Comparison of ENCODE assay signal across 9 cellular contexts in genomic region chr16:89476379-89476778, GRCh38. TPM values are rescaled to one million over a fixed set of nuclear protein-coding genes. Genes with fewer than 3 reads are reported as not detected.
DNase-seq lines count a peak whose midpoint lies in the region; ATAC-seq and TF ChIP-seq lines count a peak whose summit lies in the region.
"Had no signal": no experiment of that assay in that cellular context is flagged by ENCODE, and none has a peak within 500 bp of the region (broad histone marks: within the 10 kb centered on the region; RNA-seq: fewer than 3 reads in every experiment).

No MANE protein-coding gene starts in this region.

- no peaks in the 10 kb centered on the region for H3K27me3 Mint-ChIP-seq in activated CD8-positive, alpha-beta memory T cell treated with anti-CD3 and anti-CD28 coated beads, Interleukin-2, amount 10 ng/mL, durations not matched to agents 7 days and 5 days
- no peaks in the 10 kb centered on the region for H3K27me3 Mint-ChIP-seq in endodermal cell (ENCODE audit: insufficient read depth)
- no peaks in the 10 kb centered on the region for H3K27me3 Mint-ChIP-seq in stimulated activated naive B cell treated with anti-CD40 and anti-IgM and Interleukin-4, amounts not matched to agents 10 μg/mL and 1 μg/mL and 100 μg/mL, for 72 hours

- 93 to 94% methylated on average over 3 to 5 of the region's 5 CpGs for WGBS in endodermal cell (ENCODE audit: insufficient coverage in 1 of 2, insufficient read length in 1 of 2), 2 experiments

- H3K4me3 ChIP-seq in HUES48 (ENCODE audit: low read depth, low read length) (no peak overlapping the region), endodermal cell (ENCODE audit: low read length) (no peak overlapping the region)

- CTCF ChIA-PET in activated CD8-positive, alpha-beta memory T cell treated with anti-CD3 and anti-CD28 coated beads, Interleukin-2, amount 10 ng/mL, durations not matched to agents 7 days and 5 days (lab: Charles Lee): interaction anchor here (0.7 to 0.9 kb wide), 2 partner anchors 16 to 101 kb away, joined by 3 to 4 read pairs; no protein-coding TSS in a partner anchor

- H3K9me3 ChIP-seq in HUES48 (ENCODE audit: control insufficient read depth, insufficient read depth, low read length): no peaks in the 10 kb centered on the region
- no peaks in the 10 kb centered on the region for H3K9me3 ChIP-seq in endodermal cell (ENCODE audit: control insufficient read depth, low read length)

- peak overlapping the region; percentile 10 for H3K27ac ChIP-seq in HUES48 (ENCODE audit: low read depth, low read length)
- H3K27ac ChIP-seq in endodermal cell (ENCODE audit: low read depth, low read length): no peak overlapping the region

- peak; percentile 17 for ATAC-seq in activated CD8-positive, alpha-beta memory T cell treated with anti-CD3 and anti-CD28 coated beads, Interleukin-2, amount 10 ng/mL, durations not matched to agents 7 days and 5 days
- ATAC-seq in stimulated activated naive B cell treated with anti-CD40 and anti-IgM and Interleukin-4, amounts not matched to agents 10 μg/mL and 1 μg/mL and 100 μg/mL, for 72 hours (replicated peaks): peak; percentile 2 to 9
- no peak for ATAC-seq in GM21576 (IDR thresholded peaks at IDR 0.05; ENCODE audit: unreplicated experiment)

- H3K9me3 Mint-ChIP-seq in activated CD8-positive, alpha-beta memory T cell treated with anti-CD3 and anti-CD28 coated beads, Interleukin-2, amount 10 ng/mL, durations not matched to agents 7 days and 5 days (ENCODE audit: low read depth): no peaks in the 10 kb centered on the region
- no peaks in the 10 kb centered on the region for H3K9me3 Mint-ChIP-seq in endodermal cell
- H3K9me3 Mint-ChIP-seq in stimulated activated naive B cell treated with anti-CD40 and anti-IgM and Interleukin-4, amounts not matched to agents 10 μg/mL and 1 μg/mL and 100 μg/mL, for 72 hours: no peaks in the 10 kb centered on the region

- H3K9ac ChIP-seq in HUES48 (ENCODE audit: low read depth, low read length): no peak overlapping the region
- H3K9ac ChIP-seq in endodermal cell (ENCODE audit: extremely low read depth, low read length, poor library complexity, severe bottlenecking): no peak overlapping the region

- H3K27me3 ChIP-seq in HUES48 (ENCODE audit: control insufficient read depth, insufficient read depth, low read length) (no peaks in the 10 kb centered on the region), endodermal cell (ENCODE audit: control insufficient read depth, insufficient read depth, low read length, poor library complexity, severe bottlenecking) (no peaks in the 10 kb centered on the region)

- no peak for DNase-seq in activated CD8-positive, alpha-beta memory T cell treated with anti-CD3 and anti-CD28 coated beads, Interleukin-2, amount 10 ng/mL, durations not matched to agents 7 days and 5 days
- DNase-seq in activated CD8-positive, alpha-beta memory T cell treated with anti-CD3 and anti-CD28 coated beads, Interleukin-2, amount 50 U/mL, for 4 hours: no peak
- DNase-seq in endodermal cell (no peak), DMS 273 treated with DMSO at 0.1 percent for 48 hours (lab: John Stamatoyannopoulos, UW) (no peak), SW 1271 (lab: John Stamatoyannopoulos, UW) (no peak)
- no peak for DNase-seq in stimulated activated naive B cell treated with anti-CD40 and anti-IgM and Interleukin-4, amounts not matched to agents 10 μg/mL and 1 μg/mL and 100 μg/mL, for 72 hours
- DNase-seq: erythroblast had no signal

- H3K4me1 ChIP-seq in HUES48 (ENCODE audit: control insufficient read depth, insufficient read depth, low read length) (peaks cover 22% of the 10 kb centered on the region), endodermal cell (ENCODE audit: control insufficient read depth, insufficient read depth, low read length) (peaks cover 20% of the 10 kb centered on the region)

- peak overlapping the region; percentile 2 for H3K27ac Mint-ChIP-seq in activated CD8-positive, alpha-beta memory T cell treated with anti-CD3 and anti-CD28 coated beads, Interleukin-2, amount 10 ng/mL, durations not matched to agents 7 days and 5 days
- peak overlapping the region; percentile 19 for H3K27ac Mint-ChIP-seq in endodermal cell
- peak overlapping the region; percentile 93 for H3K27ac Mint-ChIP-seq in stimulated activated naive B cell treated with anti-CD40 and anti-IgM and Interleukin-4, amounts not matched to agents 10 μg/mL and 1 μg/mL and 100 μg/mL, for 72 hours

- no peak overlapping the region for H3K4me3 Mint-ChIP-seq in activated CD8-positive, alpha-beta memory T cell treated with anti-CD3 and anti-CD28 coated beads, Interleukin-2, amount 10 ng/mL, durations not matched to agents 7 days and 5 days
- H3K4me3 Mint-ChIP-seq in endodermal cell: no peak overlapping the region
- peak overlapping the region; percentile 74 to 79 for H3K4me3 Mint-ChIP-seq in stimulated activated naive B cell treated with anti-CD40 and anti-IgM and Interleukin-4, amounts not matched to agents 10 μg/mL and 1 μg/mL and 100 μg/mL, for 72 hours

- H3K4me1 Mint-ChIP-seq in activated CD8-positive, alpha-beta memory T cell treated with anti-CD3 and anti-CD28 coated beads, Interleukin-2, amount 10 ng/mL, durations not matched to agents 7 days and 5 days: peaks cover 85% of the 10 kb centered on the region
- peaks cover 67% of the 10 kb centered on the region for H3K4me1 Mint-ChIP-seq in endodermal cell
- peaks cover 67 to 91% of the 10 kb centered on the region in 2 donors for H3K4me1 Mint-ChIP-seq in stimulated activated naive B cell treated with anti-CD40 and anti-IgM and Interleukin-4, amounts not matched to agents 10 μg/mL and 1 μg/mL and 100 μg/mL, for 72 hours

- no peak for TF ChIP-seq CTCF in endodermal cell (conservative IDR thresholded peaks at IDR 0.05)

- no peaks in the 10 kb centered on the region for H3K36me3 ChIP-seq in HUES48 (ENCODE audit: control insufficient read depth, insufficient read depth, low read length)
- H3K36me3 ChIP-seq in endodermal cell (ENCODE audit: control insufficient read depth, insufficient read depth, low read length): peaks cover 7% of the 10 kb centered on the region

- peaks cover 26% of the 10 kb centered on the region for H3K36me3 Mint-ChIP-seq in activated CD8-positive, alpha-beta memory T cell treated with anti-CD3 and anti-CD28 coated beads, Interleukin-2, amount 10 ng/mL, durations not matched to agents 7 days and 5 days
- H3K36me3 Mint-ChIP-seq in endodermal cell (ENCODE audit: low read depth): peaks cover 7% of the 10 kb centered on the region
- H3K36me3 Mint-ChIP-seq in stimulated activated naive B cell treated with anti-CD40 and anti-IgM and Interleukin-4, amounts not matched to agents 10 μg/mL and 1 μg/mL and 100 μg/mL, for 72 hours: peaks cover 22 to 47% of the 10 kb centered on the region in 2 donors

RNA-seq across cellular contexts. Expression of gene ANKRD11, which starts 14.0 kb away (rescaled TPM):
- total RNA-seq in activated CD8-positive, alpha-beta memory T cell treated with anti-CD3 and anti-CD28 coated beads, Interleukin-2, amount 10 ng/mL, durations not matched to agents 7 days and 5 days: 100 to 1,000 TPM; 184 to 235 TPM
- total RNA-seq in endodermal cell: 100 to 1,000 TPM; 118 to 159 TPM
- 99.5 TPM for polyA plus RNA-seq in endodermal cell (2013, experiment 1 of 2)
- 88.3 TPM for polyA plus RNA-seq in endodermal cell (2013, experiment 2 of 2)

RNA-seq across cellular contexts. Expression of gene SPG7, which starts 31.8 kb away (rescaled TPM):
- 100 to 1,000 TPM in 1 of 2 experiments, 10 to 100 TPM in 1; 92.1 to 110 TPM for total RNA-seq in activated CD8-positive, alpha-beta memory T cell treated with anti-CD3 and anti-CD28 coated beads, Interleukin-2, amount 10 ng/mL, durations not matched to agents 7 days and 5 days
- total RNA-seq in endodermal cell: 100 to 1,000 TPM; 153 to 156 TPM
- polyA plus RNA-seq in endodermal cell (2013, experiment 1 of 2): 85.2 TPM
- 78.0 TPM for polyA plus RNA-seq in endodermal cell (2013, experiment 2 of 2)

Comparison
In these comparisons a context has a peak if more than half of its experiments do, and no peak if none do; other contexts are left out.
1. H3K27ac Mint-ChIP-seq: peak in every context shown above with its lines; median percentile 93 in stimulated activated naive B cell treated with anti-CD40 and anti-IgM and Interleukin-4, amounts not matched to agents 10 μg/mL and 1 μg/mL and 100 μg/mL, for 72 hours; 19 in endodermal cell; 2 in activated CD8-positive, alpha-beta memory T cell treated with anti-CD3 and anti-CD28 coated beads, Interleukin-2, amount 10 ng/mL, durations not matched to agents 7 days and 5 days.
2. H3K4me3 Mint-ChIP-seq: peak in stimulated activated naive B cell treated with anti-CD40 and anti-IgM and Interleukin-4, amounts not matched to agents 10 μg/mL and 1 μg/mL and 100 μg/mL, for 72 hours (2 of 2); none in activated CD8-positive, alpha-beta memory T cell treated with anti-CD3 and anti-CD28 coated beads, Interleukin-2, amount 10 ng/mL, durations not matched to agents 7 days and 5 days (single experiment) and endodermal cell (single experiment).